Comparison of ENCODE assay signal across 16 cellular contexts in genomic region chr9:78671785-78672184, GRCh38.
DNase-seq lines count a peak whose midpoint lies in the region; ATAC-seq, FAIRE-seq and TF ChIP-seq lines count a peak whose summit lies in the region.
"Had no signal": no experiment of that assay in that cellular context is flagged by ENCODE, and none has a peak within 500 bp of the region (broad histone marks: within the 10 kb centered on the region; RNA-seq: fewer than 3 reads in every experiment).

No MANE protein-coding gene starts in this region.

- no peak overlapping the region for H3K56ac ChIP-seq in IMR-90 (ENCODE audit: extremely low read depth, insufficient read depth, low read length)

- H3K4me3 Mint-ChIP-seq in activated CD4-positive, alpha-beta T cell treated with anti-CD3 and anti-CD28 coated beads, Interleukin-2, amount 10 ng/mL, durations not matched to agents 24 days and 14 days = no peak overlapping the region
- no peak overlapping the region for H3K4me3 Mint-ChIP-seq in activated naive CD8-positive, alpha-beta T cell treated with anti-CD3 and anti-CD28 coated beads for 36 hours
- H3K4me3 Mint-ChIP-seq: B cell; CD4-positive, alpha-beta T cell had no signal

- H3K27me3 ChIP-seq in IMR-90 (ENCODE audit: control insufficient read depth, insufficient read depth, low read length) = no peaks in the 10 kb centered on the region

- no peak overlapping the region for H4K91ac ChIP-seq in IMR-90 (ENCODE audit: insufficient read depth, low read depth, low read length)

- no peak overlapping the region for H3K4ac ChIP-seq in IMR-90 (ENCODE audit: low read depth, low read length)

- no peaks in the 10 kb centered on the region for H3K9me3 Mint-ChIP-seq in activated CD4-positive, alpha-beta T cell treated with anti-CD3 and anti-CD28 coated beads, Interleukin-2, amount 10 ng/mL, durations not matched to agents 24 days and 14 days
- H3K9me3 Mint-ChIP-seq in activated naive CD8-positive, alpha-beta T cell treated with anti-CD3 and anti-CD28 coated beads for 36 hours = no peaks in the 10 kb centered on the region

- H2BK5ac ChIP-seq in IMR-90 (ENCODE audit: low read depth, low read length, poor library complexity, severe bottlenecking) = no peak overlapping the region

- ATAC-seq in A549 (no peak), IMR-90 (ENCODE audit: low read depth) (peak; percentile 57), HG02870 (IDR thresholded peaks at IDR 0.05; ENCODE audit: unreplicated experiment) (no peak)
- no peak for ATAC-seq in activated CD4-positive, CD25-positive, alpha-beta regulatory T cell treated with anti-CD3 and anti-CD28 coated beads, Interleukin-2, amount 50 U/mL, for 24 hours

- POLR2A ChIA-PET in A549 (lab: Yijun Ruan, JAX) (no interaction called here), IMR-90 (lab: Charles Lee; ENCODE audit: unreplicated experiment) (no interaction called here)

- H3K36me3 Mint-ChIP-seq in activated CD4-positive, alpha-beta T cell treated with anti-CD3 and anti-CD28 coated beads, Interleukin-2, amount 10 ng/mL, durations not matched to agents 24 days and 14 days (ENCODE audit: low read depth) = no peaks in the 10 kb centered on the region
- H3K36me3 Mint-ChIP-seq in activated naive CD8-positive, alpha-beta T cell treated with anti-CD3 and anti-CD28 coated beads for 36 hours = no peaks in the 10 kb centered on the region

- no peak overlapping the region for H3K4me3 ChIP-seq in A549
- no peak overlapping the region for H3K4me3 ChIP-seq in IMR-90 (ENCODE audit: insufficient read depth, low read depth, low read length)

- H3K9me1 ChIP-seq in IMR-90 (ENCODE audit: insufficient read depth, low read length) = no peaks in the 10 kb centered on the region

- dilution Hi-C loops in IMR-90 (cut with HindIII; ENCODE audit: low sequenced_read_pairs, unreplicated experiment) = no loop called here

- no peak for TF ChIP-seq RAD21 in A549 (conservative IDR thresholded peaks at IDR 0.05 in 1 of 2, IDR thresholded peaks at IDR 0.05 in 1 of 2)
- TF ChIP-seq RAD21 in IMR-90 (IDR thresholded peaks at IDR 0.05; ENCODE audit: low read length) = no peak

- H3K4me1 Mint-ChIP-seq in activated CD4-positive, alpha-beta T cell treated with anti-CD3 and anti-CD28 coated beads, Interleukin-2, amount 10 ng/mL, durations not matched to agents 24 days and 14 days = no peaks in the 10 kb centered on the region
- no peaks in the 10 kb centered on the region for H3K4me1 Mint-ChIP-seq in activated naive CD8-positive, alpha-beta T cell treated with anti-CD3 and anti-CD28 coated beads for 36 hours
- H3K4me1 Mint-ChIP-seq: B cell had no signal

- H2AFZ ChIP-seq in IMR-90 (replicated peaks; ENCODE audit: low read length, poor library complexity) = no peak overlapping the region

- H3K79me1 ChIP-seq in IMR-90 (ENCODE audit: low read depth in 1 of 2, low read length in 2 of 2) = no peaks in the 10 kb centered on the region

- H3K14ac ChIP-seq in IMR-90 (replicated peaks; ENCODE audit: low read depth, low read length) = no peak overlapping the region

- no peak for FAIRE-seq in A549 (lab: Jason Lieb, UNC)
- FAIRE-seq: D721Med, H1 had no signal

- no peak overlapping the region for H3K23ac ChIP-seq in IMR-90 (ENCODE audit: low read depth, low read length)

- H3K9ac ChIP-seq in IMR-90 (ENCODE audit: low read depth, low read length) = no peak overlapping the region

- TF ChIP-seq EP300 in A549 (IDR thresholded peaks at IDR 0.05) = no peak

- H2BK120ac ChIP-seq in IMR-90 (ENCODE audit: low read depth, low read length) = no peak overlapping the region

- CTCF ChIA-PET in A549 (lab: Yijun Ruan, JAX) (no interaction called here), IMR-90 (lab: Yijun Ruan, JAX) (interaction anchor here (0.6 kb wide), 3 partner anchors 186 to 679 kb away, joined by 3 to 6 read pairs (median 4); no protein-coding TSS in a partner anchor)

- no peak for TF ChIP-seq CTCF in A549 (IDR thresholded peaks at IDR 0.05)
- TF ChIP-seq CTCF in IMR-90 (conservative IDR thresholded peaks at IDR 0.05; ENCODE audit: low read depth, low read length) = no peak
- TF ChIP-seq CTCF in VCaP (conservative IDR thresholded peaks at IDR 0.05) = no peak

- H2AK9ac ChIP-seq in IMR-90 (replicated peaks; ENCODE audit: low read depth, low read length, poor library complexity) = no peak overlapping the region

- H3K4me1 ChIP-seq in A549 (peaks cover 6% of the 10 kb centered on the region; the same call in 1 of the 3 replicates), IMR-90 (ENCODE audit: control insufficient read depth, insufficient read depth, low read length) (0 out of 2 replicates have a peak, but pooled peaks cover 2% of the 10 kb centered on the region)

- H2BK15ac ChIP-seq in IMR-90 (ENCODE audit: low read depth, low read length) = no peak overlapping the region

- H3K9me3 ChIP-seq in A549 (no peaks in the 10 kb centered on the region), IMR-90 (ENCODE audit: control insufficient read depth, insufficient read depth, low read length) (no peaks in the 10 kb centered on the region)

- H3K18ac ChIP-seq in IMR-90 (ENCODE audit: low read depth, low read length) = no peak overlapping the region

- H4K8ac ChIP-seq in IMR-90 (ENCODE audit: low read depth in 2 of 2, low read length in 2 of 2) = no peak overlapping the region

- H3K4me2 ChIP-seq in A549 (peak overlapping the region; percentile 31; the same call in 1 of the 3 replicates), IMR-90 (ENCODE audit: low read depth, low read length) (no peak overlapping the region)

- H3K36me3 ChIP-seq in IMR-90 (ENCODE audit: control insufficient read depth, insufficient read depth, low read length) = no peaks in the 10 kb centered on the region

- H2BK20ac ChIP-seq in IMR-90 (ENCODE audit: low read depth, low read length) = no peak overlapping the region

- in situ Hi-C loops in IMR-90 (cut with MboI; ENCODE audit: low sequenced_read_pairs) = no loop called here

- H2AK5ac ChIP-seq in IMR-90 (ENCODE audit: low read depth, low read length) = no peak overlapping the region

- no peak overlapping the region for H3K27ac Mint-ChIP-seq in activated CD4-positive, alpha-beta T cell treated with anti-CD3 and anti-CD28 coated beads, Interleukin-2, amount 10 ng/mL, durations not matched to agents 24 days and 14 days
- H3K27ac Mint-ChIP-seq in activated naive CD8-positive, alpha-beta T cell treated with anti-CD3 and anti-CD28 coated beads for 36 hours = no peak overlapping the region
- H3K27ac Mint-ChIP-seq: B cell; CD4-positive, alpha-beta T cell had no signal

- no peak for DNase-seq in A549 (ENCODE audit: low read depth in 1 of 2, low spot score in 1 of 2)
- DNase-seq in IMR-90 = no peak
- DNase-seq in NCI-H69 (lab: John Stamatoyannopoulos, UW) = peak; percentile 51
- no peak for DNase-seq in activated CD4-positive, alpha-beta T cell treated with anti-CD3 and anti-CD28 coated beads, Interleukin-2, amount 10 ng/mL, durations not matched to agents 24 days and 14 days
- no peak for DNase-seq in activated naive CD8-positive, alpha-beta T cell treated with anti-CD3 and anti-CD28 coated beads for 36 hours
- DNase-seq: C1 segment of cervical spinal cord; CD4-positive, alpha-beta T cell; COR-L47; DMS153; HCEC 1CT had no signal

- H4K5ac ChIP-seq in IMR-90 (ENCODE audit: low read depth, low read length) = no peak overlapping the region

- WGBS in A549 (ENCODE audit: missing lambda C conversion rate) = 57% methylated on average over 3 of the region's 3 CpGs
- no CpG with 5 or more reads among the region's 3 CpGs for WGBS in IMR-90 (ENCODE audit: extremely low coverage in 2 of 2, insufficient read length in 1 of 2), 2 experiments

- intact Hi-C loops in IMR-90 (cut with micrococcal nuclease) = no loop called here
- intact Hi-C loops in activated CD4-positive, alpha-beta T cell treated with anti-CD3 and anti-CD28 coated beads, Interleukin-2, amount 10 ng/mL, durations not matched to agents 24 days and 14 days (cut with micrococcal nuclease) = no loop called here

- H4K20me1 ChIP-seq in IMR-90 (ENCODE audit: insufficient read depth, low read length) = no peaks in the 10 kb centered on the region

- no peak for TF ChIP-seq POLR2A in A549 (IDR thresholded peaks at IDR 0.05; ENCODE audit: low read length)
- TF ChIP-seq POLR2A in IMR-90 (IDR thresholded peaks at IDR 0.05; ENCODE audit: low read depth, low read length) = no peak

- no TSS peak for BruUV-seq in IMR-90 (replicated peaks; lab: Mats Ljungman, UMichigan)

- H3K27ac ChIP-seq in A549 (no peak overlapping the region), IMR-90 (ENCODE audit: insufficient read depth, low read length) (no peak overlapping the region), VCaP (peak overlapping the region; percentile 46)

- no peaks in the 10 kb centered on the region for H3K27me3 Mint-ChIP-seq in activated CD4-positive, alpha-beta T cell treated with anti-CD3 and anti-CD28 coated beads, Interleukin-2, amount 10 ng/mL, durations not matched to agents 24 days and 14 days
- peaks cover 5% of the 10 kb centered on the region for H3K27me3 Mint-ChIP-seq in activated naive CD8-positive, alpha-beta T cell treated with anti-CD3 and anti-CD28 coated beads for 36 hours
- H3K27me3 Mint-ChIP-seq: B cell; CD4-positive, alpha-beta T cell had no signal

TF ChIP-seq in A549, 52 proteins besides CTCF, POLR2A, EP300 and RAD21 (continues in another document):
- TF ChIP-seq MAZ (IDR thresholded peaks at IDR 0.05; ENCODE audit: borderline replicate concordance, low read depth, low read length) (no peak), RCOR1 (IDR thresholded peaks at IDR 0.05; ENCODE audit: low read depth, low read length) (no peak), E2F6 (IDR thresholded peaks at IDR 0.05; ENCODE audit: borderline replicate concordance, low read depth) (no peak), ESRRA (IDR thresholded peaks at IDR 0.05; ENCODE audit: borderline replicate concordance, low read length) (no peak), HOXB5 (CRISPR knock-in tag; IDR thresholded peaks at IDR 0.05) (no peak)

TF ChIP-seq in IMR-90, 13 proteins besides CTCF, POLR2A, EP300 and RAD21:
- TF ChIP-seq CEBPB (IDR thresholded peaks at IDR 0.05; ENCODE audit: low read depth, low read length) = no peak
- no peak for TF ChIP-seq MXI1 (IDR thresholded peaks at IDR 0.05; ENCODE audit: borderline replicate concordance, low read depth, low read length)
- TF ChIP-seq MAFK (IDR thresholded peaks at IDR 0.05; ENCODE audit: low read depth, low read length) = no peak
- no peak for TF ChIP-seq BHLHE40 (IDR thresholded peaks at IDR 0.05; ENCODE audit: low read depth, low read length)
- TF ChIP-seq CHD1 (IDR thresholded peaks at IDR 0.05; ENCODE audit: low read depth, low read length) = no peak
